28 cellular contexts compared by ENCODE assay signal in the genomic region with DNA sequence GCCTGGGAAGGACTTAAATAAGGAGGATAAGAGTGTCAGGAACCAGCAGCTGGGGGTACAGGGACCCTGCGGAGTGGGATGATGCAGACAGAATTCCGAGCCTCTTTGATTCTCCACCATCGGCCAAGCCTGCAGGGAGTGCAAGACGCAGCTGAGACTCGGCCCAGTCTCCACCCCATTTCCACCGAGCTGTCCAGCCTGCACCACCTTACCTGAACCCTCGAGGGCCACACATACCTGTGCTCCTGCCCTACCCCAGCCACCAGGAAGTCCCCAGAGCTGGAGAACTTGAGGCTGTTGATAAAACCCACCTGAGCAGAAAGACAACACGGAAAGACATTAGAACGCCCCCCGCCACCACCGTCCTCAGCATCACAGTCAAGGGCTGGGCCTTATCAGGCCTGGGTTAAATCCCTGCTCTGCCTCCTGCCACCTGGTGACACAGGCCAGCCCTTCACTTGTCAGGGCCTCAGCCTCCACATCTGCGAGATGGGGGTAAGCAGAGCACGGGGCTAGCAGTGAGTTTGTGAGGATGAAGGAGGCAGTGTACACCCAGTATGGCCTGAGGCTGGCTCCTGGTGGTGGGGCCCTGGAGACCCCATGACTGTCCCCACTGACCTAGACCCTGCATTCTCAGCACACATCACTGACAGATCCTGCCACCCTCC. TPM values are rescaled to one million over a fixed set of nuclear protein-coding genes. Genes with fewer than 3 reads are reported as not detected.
"Had no signal": no experiment of that assay in that cellular context is flagged by ENCODE, and none has a peak within 500 bp of the region (broad histone marks: within the 10 kb centered on the region; RNA-seq: fewer than 3 reads in every experiment).

No MANE protein-coding gene starts in this region.

- H3K4me3 ChIP-seq: body of pancreas, cardiac muscle cell, heart right ventricle, lower lobe of right lung, tibial nerve, uterus had no signal

- H3K9me3 Mint-ChIP-seq: activated naive CD8-positive, alpha-beta T cell treated with anti-CD3 and anti-CD28 coated beads, Interleukin-2, amount 50 U/mL, for 24 hours; activated T-helper 1 cell treated with anti-CD3 and anti-CD28 coated beads, Interleukin-12 subunit alpha, Interleukin-12 subunit beta, Interleukin-2, Interleukin-4 antibody, amounts not matched to agents 30 ng/mL and 10 ng/mL and 1 ng/mL, durations not matched to agents 14 hours and 24 hours and 36 hours; dendritic cell treated with granulocyte-macrophage colony-stimulating factor and Interleukin-4, amounts not matched to agents 40 ng/mL and 50 ng/mL, for 4 days; naive thymus-derived CD4-positive, alpha-beta T cell; neural crest cell; stimulated activated naive CD8-positive, alpha-beta T cell treated with anti-CD3 and anti-CD28 coated beads, Interleukin-15, Interleukin-2, amounts not matched to agents 100 ng/mL and 50 ng/mL, for 24 hours had no signal

- H3K4me1 ChIP-seq: body of pancreas, heart right ventricle, lower lobe of right lung, tibial nerve, uterus had no signal

- H3K27ac Mint-ChIP-seq: activated naive CD8-positive, alpha-beta T cell treated with anti-CD3 and anti-CD28 coated beads, Interleukin-2, amount 50 U/mL, for 24 hours; activated T-helper 1 cell treated with anti-CD3 and anti-CD28 coated beads, Interleukin-12 subunit alpha, Interleukin-12 subunit beta, Interleukin-2, Interleukin-4 antibody, amounts not matched to agents 30 ng/mL and 10 ng/mL and 1 ng/mL, durations not matched to agents 14 hours and 24 hours and 36 hours; dendritic cell treated with granulocyte-macrophage colony-stimulating factor and Interleukin-4, amounts not matched to agents 40 ng/mL and 50 ng/mL, for 4 days; naive thymus-derived CD4-positive, alpha-beta T cell; progenitor cell of endocrine pancreas; stimulated activated naive CD8-positive, alpha-beta T cell treated with anti-CD3 and anti-CD28 coated beads, Interleukin-15, Interleukin-2, amounts not matched to agents 100 ng/mL and 50 ng/mL, for 24 hours had no signal

- H3K27me3 ChIP-seq: body of pancreas, cardiac muscle cell, heart right ventricle, tibial nerve, uterus had no signal

- H3K9me3 ChIP-seq: body of pancreas, heart right ventricle, lower lobe of right lung, tibial nerve, uterus had no signal

- H3K4me3 Mint-ChIP-seq: activated naive CD8-positive, alpha-beta T cell treated with anti-CD3 and anti-CD28 coated beads, Interleukin-2, amount 50 U/mL, for 24 hours; activated T-helper 1 cell treated with anti-CD3 and anti-CD28 coated beads, Interleukin-12 subunit alpha, Interleukin-12 subunit beta, Interleukin-2, Interleukin-4 antibody, amounts not matched to agents 30 ng/mL and 10 ng/mL and 1 ng/mL, durations not matched to agents 14 hours and 24 hours and 36 hours; dendritic cell treated with granulocyte-macrophage colony-stimulating factor and Interleukin-4, amounts not matched to agents 40 ng/mL and 50 ng/mL, for 4 days; naive thymus-derived CD4-positive, alpha-beta T cell; neural crest cell; stimulated activated naive CD8-positive, alpha-beta T cell treated with anti-CD3 and anti-CD28 coated beads, Interleukin-15, Interleukin-2, amounts not matched to agents 100 ng/mL and 50 ng/mL, for 24 hours had no signal

- H3K4me1 Mint-ChIP-seq: neural crest cell had no signal

- H3K36me3 ChIP-seq: uterus had no signal

- H3K27ac ChIP-seq: body of pancreas, cardiac muscle cell, heart right ventricle, lower lobe of right lung, tibial nerve, uterus had no signal

- ATAC-seq: activated naive CD8-positive, alpha-beta T cell treated with anti-CD3 and anti-CD28 coated beads, Interleukin-2, amount 50 U/mL, for 24 hours; body of pancreas; lower lobe of right lung; naive thymus-derived CD4-positive, alpha-beta T cell had no signal

- DNase-seq: activated gamma-delta T cell; activated naive CD4-positive, alpha-beta T cell treated with anti-CD3 and anti-CD28 coated beads, Interleukin-2, amount 50 U/mL, for 16 hours; activated naive CD8-positive, alpha-beta T cell treated with anti-CD3 and anti-CD28 coated beads, Interleukin-2, amount 50 U/mL, for 24 hours; body of pancreas; effector CD4-positive, alpha-beta T cell; foreskin fibroblast; heart right ventricle; kidney; lower lobe of right lung; mesendoderm; naive thymus-derived CD4-positive, alpha-beta T cell; occipital lobe; retina; stimulated activated CD4-positive, alpha-beta T cell treated with anti-CD3 and anti-CD28 coated beads, Interleukin-12 subunit alpha, Interleukin-12 subunit beta, amount 100 ng/mL, for 4 hours; stimulated activated CD4-positive, alpha-beta T cell treated with anti-CD3 and anti-CD28 coated beads, Interleukin-4, amount 100 ng/mL, for 4 hours; T-helper 9 cell; uterus had no signal

RNA-seq across cellular contexts. Expression of gene GPR62, which starts 21.6 kb away (rescaled TPM):
- total RNA-seq: activated T-helper 1 cell treated with anti-CD3 and anti-CD28 coated beads, Interleukin-12 subunit alpha, Interleukin-12 subunit beta, Interleukin-2, Interleukin-4 antibody, amounts not matched to agents 30 ng/mL and 10 ng/mL and 1 ng/mL, durations not matched to agents 14 hours and 24 hours and 36 hours; body of pancreas; chondrocyte; epithelial cell of proximal tubule; lower lobe of right lung; naive thymus-derived CD4-positive, alpha-beta T cell; T-helper 1 cell treated with Interleukin-12 subunit alpha and Interleukin-12 subunit beta and Interleukin-4 antibody, amounts not matched to agents 30 ng/mL and 1 ng/mL, for 36 hours had no signal

RNA-seq across cellular contexts. Expression of gene IQCF1, which starts 30.5 kb away (rescaled TPM):
- total RNA-seq: activated T-helper 1 cell treated with anti-CD3 and anti-CD28 coated beads, Interleukin-12 subunit alpha, Interleukin-12 subunit beta, Interleukin-2, Interleukin-4 antibody, amounts not matched to agents 30 ng/mL and 10 ng/mL and 1 ng/mL, durations not matched to agents 14 hours and 24 hours and 36 hours; body of pancreas; cardiac muscle cell; chondrocyte; epithelial cell of proximal tubule; fibroblast of lung; heart right ventricle; kidney; lower lobe of right lung; naive thymus-derived CD4-positive, alpha-beta T cell; neural crest cell; occipital lobe; progenitor cell of endocrine pancreas; T-helper 1 cell treated with Interleukin-12 subunit alpha and Interleukin-12 subunit beta and Interleukin-4 antibody, amounts not matched to agents 30 ng/mL and 1 ng/mL, for 36 hours; tibial nerve; uterus had no signal
